Comparison of ENCODE assay signal across 18 cellular contexts in the genomic region with DNA sequence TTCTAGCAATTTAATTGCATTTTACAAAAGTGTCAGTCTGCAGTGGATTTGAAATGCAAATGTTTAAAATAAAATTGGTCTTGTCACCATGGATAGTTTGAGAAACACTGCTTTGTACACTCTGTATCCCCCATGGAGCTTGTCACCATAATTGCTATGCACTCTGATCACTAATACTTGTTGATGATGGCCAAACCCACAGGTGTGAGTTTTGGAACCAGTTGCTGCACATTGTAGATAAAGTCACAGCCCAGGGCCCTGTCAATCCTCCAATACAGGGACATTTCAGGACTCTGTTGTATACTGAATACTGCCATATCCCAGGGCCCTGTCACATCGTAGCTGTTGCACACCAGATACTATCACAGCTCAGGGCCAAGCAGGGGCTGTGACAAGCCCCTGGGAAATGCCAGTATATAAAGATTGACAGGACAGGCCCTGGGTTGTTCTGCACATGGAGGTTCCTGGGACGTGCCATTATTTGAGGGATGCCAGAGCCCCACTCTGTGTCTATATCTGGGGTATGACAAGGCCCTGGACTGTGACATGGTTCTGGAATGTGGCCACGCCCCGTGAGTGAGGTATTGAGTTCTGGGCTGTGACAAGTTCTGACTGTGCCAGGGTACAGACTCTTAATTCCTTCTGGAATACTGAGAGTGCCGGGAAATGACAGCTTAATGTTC. TPM values are rescaled to one million over a fixed set of nuclear protein-coding genes. Genes with fewer than 3 reads are reported as not detected.
DNase-seq lines count a peak whose midpoint lies in the region; ATAC-seq and TF ChIP-seq lines count a peak whose summit lies in the region.
"Had no signal": no experiment of that assay in that cellular context is flagged by ENCODE, and none has a peak within 500 bp of the region (broad histone marks: within the 10 kb centered on the region; RNA-seq: fewer than 3 reads in every experiment).

No MANE protein-coding gene starts in this region.

- H3K27ac ChIP-seq in lung (ENCODE audit: low read depth in 1 of 2, low read length in 1 of 2) (peak overlapping the region in 1 of 2 donors; percentile 90), thoracic aorta (peak overlapping the region; percentile 77 to 94)
- H3K27ac ChIP-seq: adrenal gland, C4-2B, dorsolateral prefrontal cortex, ovary, sigmoid colon had no signal

- no peaks in the 10 kb centered on the region for H3K36me3 ChIP-seq in lung (ENCODE audit: control insufficient read depth in 2 of 2, insufficient read depth in 2 of 2, low read length in 2 of 2)
- H3K36me3 ChIP-seq in thoracic aorta: no peaks in the 10 kb centered on the region
- H3K36me3 ChIP-seq: adrenal gland, MG63, ovary, sigmoid colon had no signal

- DNase-seq in RKO (ENCODE audit: low spot score): peak; percentile 5
- peak; percentile 90 for DNase-seq in cardiac septum (ENCODE audit: low spot score)
- peak; percentile 32 for DNase-seq in lung (ENCODE audit: low spot score)
- peak; percentile 90 for DNase-seq in thoracic aorta (ENCODE audit: low spot score)
- no peak for DNase-seq in activated T-helper 2 cell treated with anti-CD3 and anti-CD28 coated beads, Interferon-gamma antibody, Interleukin-2, Interleukin-4, amounts not matched to agents 10 μg/mL and 5 μg/mL and 100 μg/mL, durations not matched to agents 14 hours and 24 hours and 36 hours (ENCODE audit: low spot score)
- DNase-seq in head of caudate nucleus: no peak
- no peak for DNase-seq in GDM1 (lab: John Stamatoyannopoulos, UW)
- DNase-seq: NCI-H1417 treated with DMSO at 0.1 percent for 48 hours had no signal

- no peak overlapping the region for H3K4me3 Mint-ChIP-seq in activated T-helper 2 cell treated with anti-CD3 and anti-CD28 coated beads, Interferon-gamma antibody, Interleukin-2, Interleukin-4, amounts not matched to agents 10 μg/mL and 5 μg/mL and 100 μg/mL, durations not matched to agents 14 hours and 24 hours and 36 hours (ENCODE audit: low read depth)
- H3K4me3 Mint-ChIP-seq: activated B cell treated with CpG ODN at 0.5 μM for 24 hours; activated CD4-positive, alpha-beta memory T cell treated with anti-CD3 and anti-CD28 coated beads for 36 hours; natural killer cell treated with Interleukin-12 subunit alpha and Interleukin-12 subunit beta and Interleukin-15 and Interleukin-18, amount 100 ng/mL, for 72 hours had no signal

- H3K9me3 ChIP-seq in lung (ENCODE audit: control insufficient read depth in 2 of 2, insufficient read depth in 1 of 2, low read length in 1 of 2) (peaks cover 0 to under 1% of the 10 kb centered on the region in 2 donors), thoracic aorta (no peaks in the 10 kb centered on the region)
- H3K9me3 ChIP-seq: adrenal gland, MG63, ovary, sigmoid colon had no signal

- no peaks in the 10 kb centered on the region for H3K36me3 Mint-ChIP-seq in activated T-helper 2 cell treated with anti-CD3 and anti-CD28 coated beads, Interferon-gamma antibody, Interleukin-2, Interleukin-4, amounts not matched to agents 10 μg/mL and 5 μg/mL and 100 μg/mL, durations not matched to agents 14 hours and 24 hours and 36 hours (ENCODE audit: low read depth)
- H3K36me3 Mint-ChIP-seq: activated CD4-positive, alpha-beta memory T cell treated with anti-CD3 and anti-CD28 coated beads for 36 hours; natural killer cell treated with Interleukin-12 subunit alpha and Interleukin-12 subunit beta and Interleukin-15 and Interleukin-18, amount 100 ng/mL, for 72 hours had no signal

- H3K4me1 ChIP-seq in lung (ENCODE audit: control insufficient read depth in 2 of 2, insufficient read depth in 2 of 2, low read length in 2 of 2) (peaks cover under 1 to 3% of the 10 kb centered on the region in 2 donors), thoracic aorta (ENCODE audit: control insufficient read depth in 1 of 2, low read depth in 2 of 2) (peaks cover 12 to 39% of the 10 kb centered on the region in 2 donors)
- H3K4me1 ChIP-seq: adrenal gland had no signal

- no peaks in the 10 kb centered on the region for H3K9me3 Mint-ChIP-seq in activated T-helper 2 cell treated with anti-CD3 and anti-CD28 coated beads, Interferon-gamma antibody, Interleukin-2, Interleukin-4, amounts not matched to agents 10 μg/mL and 5 μg/mL and 100 μg/mL, durations not matched to agents 14 hours and 24 hours and 36 hours
- H3K9me3 Mint-ChIP-seq: activated B cell treated with CpG ODN at 0.5 μM for 24 hours; activated CD4-positive, alpha-beta memory T cell treated with anti-CD3 and anti-CD28 coated beads for 36 hours; natural killer cell treated with Interleukin-12 subunit alpha and Interleukin-12 subunit beta and Interleukin-15 and Interleukin-18, amount 100 ng/mL, for 72 hours had no signal

- intact Hi-C loops in cardiac septum (cut with DNase I): loop anchor here (1.0 to 5.0 kb wide), 2 partner anchors 43 to 340 kb away; no protein-coding TSS in a partner anchor
- intact Hi-C loops in activated T-helper 2 cell treated with anti-CD3 and anti-CD28 coated beads, Interferon-gamma antibody, Interleukin-2, Interleukin-4, amounts not matched to agents 10 μg/mL and 5 μg/mL and 100 μg/mL, durations not matched to agents 14 hours and 24 hours and 36 hours (cut with micrococcal nuclease): loop anchor here (2.0 kb wide), 1 partner anchor 64 kb away; no protein-coding TSS in a partner anchor
- intact Hi-C loops in head of caudate nucleus (cut with DNase I): no loop called here

- peaks cover 8% of the 10 kb centered on the region for H3K4me1 Mint-ChIP-seq in activated T-helper 2 cell treated with anti-CD3 and anti-CD28 coated beads, Interferon-gamma antibody, Interleukin-2, Interleukin-4, amounts not matched to agents 10 μg/mL and 5 μg/mL and 100 μg/mL, durations not matched to agents 14 hours and 24 hours and 36 hours (ENCODE audit: low read depth)
- H3K4me1 Mint-ChIP-seq: activated B cell treated with CpG ODN at 0.5 μM for 24 hours had no signal

- WGBS in lung, 2 donors: 75 to 91% methylated on average over 5 of the region's 5 CpGs

- TF ChIP-seq CTCF in lung (IDR thresholded peaks at IDR 0.05; ENCODE audit: control extremely low read depth, extremely low read depth) (no peak), thoracic aorta (IDR thresholded peaks at IDR 0.05) (no peak)

- no peaks in the 10 kb centered on the region for H3K27me3 Mint-ChIP-seq in activated T-helper 2 cell treated with anti-CD3 and anti-CD28 coated beads, Interferon-gamma antibody, Interleukin-2, Interleukin-4, amounts not matched to agents 10 μg/mL and 5 μg/mL and 100 μg/mL, durations not matched to agents 14 hours and 24 hours and 36 hours (ENCODE audit: low read depth)
- H3K27me3 Mint-ChIP-seq: activated B cell treated with CpG ODN at 0.5 μM for 24 hours; activated CD4-positive, alpha-beta memory T cell treated with anti-CD3 and anti-CD28 coated beads for 36 hours; natural killer cell treated with Interleukin-12 subunit alpha and Interleukin-12 subunit beta and Interleukin-15 and Interleukin-18, amount 100 ng/mL, for 72 hours had no signal

- ATAC-seq in lung (ENCODE audit: insufficient read depth, low FRiP score) (peak; percentile 30), thoracic aorta (ENCODE audit: insufficient number of reproducible peaks, low FRiP score, low read depth) (peak; percentile 92), HG03108 (IDR thresholded peaks at IDR 0.05; ENCODE audit: unreplicated experiment) (no peak)

- H3K4me3 ChIP-seq in lung (no peak overlapping the region), thoracic aorta (peak overlapping the region; percentile 36)
- H3K4me3 ChIP-seq: adrenal gland, dorsolateral prefrontal cortex, MG63, ovary, sigmoid colon had no signal

- H3K27ac Mint-ChIP-seq in activated T-helper 2 cell treated with anti-CD3 and anti-CD28 coated beads, Interferon-gamma antibody, Interleukin-2, Interleukin-4, amounts not matched to agents 10 μg/mL and 5 μg/mL and 100 μg/mL, durations not matched to agents 14 hours and 24 hours and 36 hours: no peak overlapping the region
- H3K27ac Mint-ChIP-seq: activated B cell treated with CpG ODN at 0.5 μM for 24 hours; activated CD4-positive, alpha-beta memory T cell treated with anti-CD3 and anti-CD28 coated beads for 36 hours; natural killer cell treated with Interleukin-12 subunit alpha and Interleukin-12 subunit beta and Interleukin-15 and Interleukin-18, amount 100 ng/mL, for 72 hours had no signal

- no peaks in the 10 kb centered on the region for H3K27me3 ChIP-seq in lung (ENCODE audit: control insufficient read depth, insufficient read depth)
- H3K27me3 ChIP-seq in thoracic aorta (replicated peaks; ENCODE audit: insufficient read depth): no peaks in the 10 kb centered on the region
- H3K27me3 ChIP-seq: adrenal gland, dorsolateral prefrontal cortex, MG63, ovary, sigmoid colon had no signal

RNA-seq across cellular contexts. Expression of gene SMPD1, which starts 27.9 kb away (rescaled TPM):
- total RNA-seq in cardiac septum: 57.8 TPM
- total RNA-seq in lung: 10 to 100 TPM; 19.3 to 69.5 TPM
- 10 to 100 TPM; 31.8 to 34.0 TPM for polyA plus RNA-seq in lung
- 10 to 100 TPM; 36.6 to 51.3 TPM for total RNA-seq in thoracic aorta
- total RNA-seq in activated T-helper 2 cell treated with anti-CD3 and anti-CD28 coated beads, Interferon-gamma antibody, Interleukin-2, Interleukin-4, amounts not matched to agents 10 μg/mL and 5 μg/mL and 100 μg/mL, durations not matched to agents 14 hours and 24 hours and 36 hours: 15.4 and 16.0 TPM in 2 replicates

RNA-seq across cellular contexts. Expression of gene CAVIN3, which starts 42.0 kb away (rescaled TPM):
- total RNA-seq in cardiac septum (77.6 TPM), lung (100 to 1,000 TPM in 1 of 2 donors, 10 to 100 TPM in 1; 23.2 to 122 TPM), thoracic aorta (100 to 1,000 TPM; 303 to 717 TPM)
- polyA plus RNA-seq in lung: 100 to 1,000 TPM in 1 of 2 donors, 10 to 100 TPM in 1; 59.1 to 114 TPM
- 83.1 and 84.3 TPM in 2 replicates for total RNA-seq in activated T-helper 2 cell treated with anti-CD3 and anti-CD28 coated beads, Interferon-gamma antibody, Interleukin-2, Interleukin-4, amounts not matched to agents 10 μg/mL and 5 μg/mL and 100 μg/mL, durations not matched to agents 14 hours and 24 hours and 36 hours

RNA-seq across cellular contexts. Expression of gene APBB1, which starts 56.6 kb away (rescaled TPM):
- total RNA-seq in cardiac septum: 72.0 TPM
- 10 to 100 TPM; 38.9 to 42.0 TPM for total RNA-seq in lung
- polyA plus RNA-seq in lung: 10 to 100 TPM; 18.8 to 22.3 TPM
- 10 to 100 TPM; 40.0 to 63.6 TPM for total RNA-seq in thoracic aorta
- 31.0 and 33.0 TPM in 2 replicates for total RNA-seq in activated T-helper 2 cell treated with anti-CD3 and anti-CD28 coated beads, Interferon-gamma antibody, Interleukin-2, Interleukin-4, amounts not matched to agents 10 μg/mL and 5 μg/mL and 100 μg/mL, durations not matched to agents 14 hours and 24 hours and 36 hours

Comparison
In these comparisons a context has a peak if more than half of its experiments do, and no peak if none do; other contexts are left out.
1. DNase-seq: peak in RKO (single experiment), cardiac septum (single experiment), lung (single experiment) and thoracic aorta (single experiment); none in activated T-helper 2 cell treated with anti-CD3 and anti-CD28 coated beads, Interferon-gamma antibody, Interleukin-2, Interleukin-4, amounts not matched to agents 10 μg/mL and 5 μg/mL and 100 μg/mL, durations not matched to agents 14 hours and 24 hours and 36 hours (single experiment), head of caudate nucleus (0 of 42) and GDM1 (single experiment).